ENCODE assay signal across 6 cellular contexts in genomic region chr6:43075791-43076092, GRCh38. TPM values are rescaled to one million over a fixed set of nuclear protein-coding genes. Genes with fewer than 3 reads are reported as not detected.
A peak's percentile ranks its signal among the peaks of the same experiment; 100 is the strongest.
DNase-seq lines count a peak whose midpoint lies in the region; ATAC-seq and TF ChIP-seq lines count a peak whose summit lies in the region.

No MANE protein-coding gene starts in this region.

- DNase-seq in heart left ventricle: no peak
- DNase-seq in left cardiac atrium: no peak
- no peak for DNase-seq in fibroblast of pulmonary artery (ENCODE audit: low read depth)
- no peak for DNase-seq in transverse colon
- DNase-seq in anterior cingulate cortex (lab: John Stamatoyannopoulos, UW): no peak
- DNase-seq in NCI-H146 treated with DMSO at 0.1 percent for 48 hours (lab: John Stamatoyannopoulos, UW; ENCODE audit: unreplicated experiment): no peak

- H3K27me3 ChIP-seq in heart left ventricle: peaks cover 0 to 22% (median 0%) of the 10 kb centered on the region in 9 donors
- peaks cover 13% of the 10 kb centered on the region for H3K27me3 ChIP-seq in transverse colon

- TF ChIP-seq POLR2A in heart left ventricle (IDR thresholded peaks at IDR 0.05): no peak
- no peak for TF ChIP-seq POLR2A in transverse colon (IDR thresholded peaks at IDR 0.05)

- H3K27ac ChIP-seq in heart left ventricle (no peak overlapping the region), transverse colon (peak overlapping the region; percentile 38 to 69 (median 46))

- peaks cover 0 to 18% (median 5%) of the 10 kb centered on the region in 12 donors for H3K4me1 ChIP-seq in heart left ventricle
- H3K4me1 ChIP-seq in transverse colon: peaks cover 0 to 17% (median 10%) of the 10 kb centered on the region in 4 donors

- TF ChIP-seq CTCF in heart left ventricle (IDR thresholded peaks at IDR 0.05) (no peak), fibroblast of pulmonary artery (IDR thresholded peaks at IDR 0.05; ENCODE audit: low read length, missing control alignments) (no peak), transverse colon (IDR thresholded peaks at IDR 0.05) (no peak)

- TF ChIP-seq EP300 in transverse colon (IDR thresholded peaks at IDR 0.05; ENCODE audit: low read depth): no peak

- in situ Hi-C loops in transverse colon (cut with MboI; ENCODE audit: low pct_ligation_motif_present in 1 of 4, low pct_unique_long_range_greater_than_20kb in 1 of 4, low sequenced_read_pairs in 3 of 4): no loop called here

- peaks cover 0 to 43% (median 32%) of the 10 kb centered on the region in 9 donors for H3K36me3 ChIP-seq in heart left ventricle
- H3K36me3 ChIP-seq in transverse colon: peaks cover 0 to 14% (median under 1%) of the 10 kb centered on the region in 4 donors

- ATAC-seq in heart left ventricle: peak in 1 of 4 donors; percentile 5
- ATAC-seq in left cardiac atrium: no peak

- H3K4me3 ChIP-seq in heart left ventricle: peak overlapping the region in 9 of 12 donors; percentile 48 to 86 (median 62)
- peak overlapping the region; percentile 56 for H3K4me3 ChIP-seq in fibroblast of pulmonary artery (replicated peaks; ENCODE audit: low read depth, low read length)
- H3K4me3 ChIP-seq in transverse colon: peak overlapping the region in 3 of 4 donors; percentile 44 to 60 (median 49)

- WGBS in heart left ventricle, 4 donors: 19 to 34% (median 27%) methylated on average over 7 of the region's 7 CpGs
- WGBS in transverse colon (ENCODE audit: low coverage in 1 of 2), 2 donors: 39% methylated on average over 7 of the region's 7 CpGs; no CpG with 5 or more reads in 1 of the 2 donors

- H3K9me3 ChIP-seq in heart left ventricle: no peaks in the 10 kb centered on the region
- no peaks in the 10 kb centered on the region for H3K9me3 ChIP-seq in transverse colon

- intact Hi-C loops in heart left ventricle (cut with DNase I) (loop anchor here in 3 of 10 donors (5.0 to 10.0 kb wide), 4 partner anchors 49 to 67 kb away; no protein-coding TSS in a partner anchor), left cardiac atrium (cut with DNase I) (loop anchor here (10.0 kb wide), 1 partner anchor 59 kb away; no protein-coding TSS in a partner anchor), transverse colon (cut with DNase I; ENCODE audit: low total_unique reads) (loop anchor here (5.0 kb wide), 1 partner anchor 67 kb away; no protein-coding TSS in a partner anchor)

RNA-seq across cellular contexts. Expression of gene PTK7, which starts 0.4 kb away (rescaled TPM):
- total RNA-seq in heart left ventricle (10 to 100 TPM in 1 of 9 donors, 1 to 10 TPM in 8; 1.4 to 10.4 (median 1.9) TPM), left cardiac atrium (1 to 10 TPM; 6.6 to 7.8 TPM), transverse colon (10 to 100 TPM in 1 of 4 donors, 1 to 10 TPM in 3; 2.2 to 34.6 (median 6.0) TPM)
- polyA plus RNA-seq in heart left ventricle: 1 to 10 TPM; 1.8 to 4.8 TPM

RNA-seq across cellular contexts. Expression of gene KLC4, which starts 16.3 kb away (rescaled TPM):
- total RNA-seq in heart left ventricle (10 to 100 TPM; 18.8 to 35.4 (median 26.9) TPM), left cardiac atrium (10 to 100 TPM; 37.0 to 37.5 TPM), transverse colon (100 to 1,000 TPM in 3 of 4 donors, 10 to 100 TPM in 1; 91.9 to 296 (median 159) TPM)
- polyA plus RNA-seq in heart left ventricle: 10 to 100 TPM; 23.5 to 30.0 TPM

RNA-seq across cellular contexts. Expression of gene MRPL2, which starts 16.5 kb away (rescaled TPM):
- total RNA-seq in heart left ventricle: 10 to 100 TPM; 54.0 to 98.5 (median 83.1) TPM
- polyA plus RNA-seq in heart left ventricle: 100 to 1,000 TPM; 119 to 142 TPM
- 10 to 100 TPM; 76.3 to 97.1 TPM for total RNA-seq in left cardiac atrium
- total RNA-seq in transverse colon: 10 to 100 TPM in 3 of 4 donors, 1 to 10 TPM in 1; 5.8 to 54.2 (median 34.3) TPM

RNA-seq across cellular contexts. Expression of gene CUL7, which starts 22.1 kb away (rescaled TPM):
- total RNA-seq in heart left ventricle: 10 to 100 TPM in 2 of 9 donors, 1 to 10 TPM in 7; 5.6 to 13.2 (median 7.9) TPM
- polyA plus RNA-seq in heart left ventricle: 1 to 10 TPM; 3.5 to 6.1 TPM
- total RNA-seq in left cardiac atrium: 10 to 100 TPM in 1 of 2 donors, 1 to 10 TPM in 1; 7.6 to 10.8 TPM
- total RNA-seq in transverse colon: 10 to 100 TPM; 13.0 to 29.3 (median 15.7) TPM

RNA-seq across cellular contexts. Expression of gene RRP36, which starts 54.3 kb away (rescaled TPM):
- total RNA-seq in heart left ventricle: 10 to 100 TPM; 22.7 to 36.5 (median 32.3) TPM
- 10 to 100 TPM; 18.7 to 53.4 TPM for polyA plus RNA-seq in heart left ventricle
- 10 to 100 TPM; 24.7 to 37.0 TPM for total RNA-seq in left cardiac atrium
- total RNA-seq in transverse colon: 100 to 1,000 TPM in 1 of 4 donors, 10 to 100 TPM in 3; 32.2 to 200 (median 40.5) TPM

Comparison
In these comparisons a context has a peak if more than half of its experiments do, and no peak if none do; other contexts are left out.
1. H3K27ac ChIP-seq: peak in transverse colon (4 of 4); none in heart left ventricle (0 of 12).
2. Peak in every context shown above with its lines, with median percentiles within 50 percentile points of each other: H3K4me3 ChIP-seq.